1 cellular context compared by ENCODE assay signal in the genomic region with DNA sequence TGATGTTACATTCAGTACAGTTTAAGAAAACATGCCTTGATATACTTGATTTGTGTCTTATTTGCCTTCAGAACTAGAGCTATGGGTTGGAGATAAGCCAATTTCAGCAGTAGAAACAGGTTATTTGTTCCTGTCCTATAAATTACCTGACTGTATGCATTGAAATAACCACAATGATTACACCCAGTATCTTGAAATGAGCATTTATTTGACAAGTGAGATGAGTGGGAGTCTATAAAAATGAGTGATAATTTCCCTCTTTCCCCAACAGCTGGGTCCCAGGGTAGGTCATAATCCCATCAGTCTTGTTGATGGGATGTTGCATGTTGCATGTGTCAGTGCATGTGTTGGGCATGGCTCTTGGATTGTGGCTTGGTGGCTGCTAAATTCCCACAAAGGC.
TF ChIP-seq lines count a peak whose summit lies in the region.

No MANE protein-coding gene starts in this region.

TF ChIP-seq in GM12878, 131 proteins besides CTCF, POLR2A, EP300 and RAD21:
- TF ChIP-seq, protein P1, sequence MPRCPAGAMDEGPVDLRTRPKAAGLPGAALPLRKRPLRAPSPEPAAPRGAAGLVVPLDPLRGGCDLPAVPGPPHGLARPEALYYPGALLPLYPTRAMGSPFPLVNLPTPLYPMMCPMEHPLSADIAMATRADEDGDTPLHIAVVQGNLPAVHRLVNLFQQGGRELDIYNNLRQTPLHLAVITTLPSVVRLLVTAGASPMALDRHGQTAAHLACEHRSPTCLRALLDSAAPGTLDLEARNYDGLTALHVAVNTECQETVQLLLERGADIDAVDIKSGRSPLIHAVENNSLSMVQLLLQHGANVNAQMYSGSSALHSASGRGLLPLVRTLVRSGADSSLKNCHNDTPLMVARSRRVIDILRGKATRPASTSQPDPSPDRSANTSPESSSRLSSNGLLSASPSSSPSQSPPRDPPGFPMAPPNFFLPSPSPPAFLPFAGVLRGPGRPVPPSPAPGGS (IDR thresholded peaks at IDR 0.05; ENCODE audit: borderline replicate concordance, insufficient read depth, low read depth, low read length, poor library complexity, severe bottlenecking) = peak; percentile 28
- TF ChIP-seq MTA3 (IDR thresholded peaks at IDR 0.05; ENCODE audit: borderline replicate concordance, low read length) = no peak
- TF ChIP-seq, protein P2, sequence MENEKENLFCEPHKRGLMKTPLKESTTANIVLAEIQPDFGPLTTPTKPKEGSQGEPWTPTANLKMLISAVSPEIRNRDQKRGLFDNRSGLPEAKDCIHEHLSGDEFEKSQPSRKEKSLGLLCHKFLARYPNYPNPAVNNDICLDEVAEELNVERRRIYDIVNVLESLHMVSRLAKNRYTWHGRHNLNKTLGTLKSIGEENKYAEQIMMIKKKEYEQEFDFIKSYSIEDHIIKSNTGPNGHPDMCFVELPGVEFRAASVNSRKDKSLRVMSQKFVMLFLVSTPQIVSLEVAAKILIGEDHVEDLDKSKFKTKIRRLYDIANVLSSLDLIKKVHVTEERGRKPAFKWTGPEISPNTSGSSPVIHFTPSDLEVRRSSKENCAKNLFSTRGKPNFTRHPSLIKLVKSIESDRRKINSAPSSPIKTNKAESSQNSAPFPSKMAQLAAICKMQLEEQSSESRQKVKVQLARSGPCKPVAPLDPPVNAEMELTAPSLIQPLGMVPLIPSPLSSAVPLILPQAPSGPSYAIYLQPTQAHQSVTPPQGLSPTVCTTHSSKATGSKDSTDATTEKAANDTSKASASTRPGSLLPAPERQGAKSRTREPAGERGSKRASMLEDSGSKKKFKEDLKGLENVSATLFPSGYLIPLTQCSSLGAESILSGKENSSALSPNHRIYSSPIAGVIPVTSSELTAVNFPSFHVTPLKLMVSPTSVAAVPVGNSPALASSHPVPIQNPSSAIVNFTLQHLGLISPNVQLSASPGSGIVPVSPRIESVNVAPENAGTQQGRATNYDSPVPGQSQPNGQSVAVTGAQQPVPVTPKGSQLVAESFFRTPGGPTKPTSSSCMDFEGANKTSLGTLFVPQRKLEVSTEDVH (IDR thresholded peaks at IDR 0.05; ENCODE audit: low read depth, partially characterized antibody) = no peak
- TF ChIP-seq EZH2 (IDR thresholded peaks at IDR 0.05; ENCODE audit: borderline replicate concordance, control insufficient read depth, low read depth, low read length) = no peak
- TF ChIP-seq SIX5 (IDR thresholded peaks at IDR 0.05; ENCODE audit: low read depth, low read length, severe bottlenecking) = no peak
- TF ChIP-seq NR2C2 (IDR thresholded peaks at IDR 0.05; ENCODE audit: borderline replicate concordance, control insufficient read depth, insufficient read length, low read depth) = no peak
- TF ChIP-seq, protein P3, sequence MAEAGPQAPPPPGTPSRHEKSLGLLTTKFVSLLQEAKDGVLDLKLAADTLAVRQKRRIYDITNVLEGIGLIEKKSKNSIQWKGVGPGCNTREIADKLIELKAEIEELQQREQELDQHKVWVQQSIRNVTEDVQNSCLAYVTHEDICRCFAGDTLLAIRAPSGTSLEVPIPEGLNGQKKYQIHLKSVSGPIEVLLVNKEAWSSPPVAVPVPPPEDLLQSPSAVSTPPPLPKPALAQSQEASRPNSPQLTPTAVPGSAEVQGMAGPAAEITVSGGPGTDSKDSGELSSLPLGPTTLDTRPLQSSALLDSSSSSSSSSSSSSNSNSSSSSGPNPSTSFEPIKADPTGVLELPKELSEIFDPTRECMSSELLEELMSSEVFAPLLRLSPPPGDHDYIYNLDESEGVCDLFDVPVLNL (IDR thresholded peaks at IDR 0.05; ENCODE audit: low read depth, low read length) = no peak
- TF ChIP-seq, protein P4, sequence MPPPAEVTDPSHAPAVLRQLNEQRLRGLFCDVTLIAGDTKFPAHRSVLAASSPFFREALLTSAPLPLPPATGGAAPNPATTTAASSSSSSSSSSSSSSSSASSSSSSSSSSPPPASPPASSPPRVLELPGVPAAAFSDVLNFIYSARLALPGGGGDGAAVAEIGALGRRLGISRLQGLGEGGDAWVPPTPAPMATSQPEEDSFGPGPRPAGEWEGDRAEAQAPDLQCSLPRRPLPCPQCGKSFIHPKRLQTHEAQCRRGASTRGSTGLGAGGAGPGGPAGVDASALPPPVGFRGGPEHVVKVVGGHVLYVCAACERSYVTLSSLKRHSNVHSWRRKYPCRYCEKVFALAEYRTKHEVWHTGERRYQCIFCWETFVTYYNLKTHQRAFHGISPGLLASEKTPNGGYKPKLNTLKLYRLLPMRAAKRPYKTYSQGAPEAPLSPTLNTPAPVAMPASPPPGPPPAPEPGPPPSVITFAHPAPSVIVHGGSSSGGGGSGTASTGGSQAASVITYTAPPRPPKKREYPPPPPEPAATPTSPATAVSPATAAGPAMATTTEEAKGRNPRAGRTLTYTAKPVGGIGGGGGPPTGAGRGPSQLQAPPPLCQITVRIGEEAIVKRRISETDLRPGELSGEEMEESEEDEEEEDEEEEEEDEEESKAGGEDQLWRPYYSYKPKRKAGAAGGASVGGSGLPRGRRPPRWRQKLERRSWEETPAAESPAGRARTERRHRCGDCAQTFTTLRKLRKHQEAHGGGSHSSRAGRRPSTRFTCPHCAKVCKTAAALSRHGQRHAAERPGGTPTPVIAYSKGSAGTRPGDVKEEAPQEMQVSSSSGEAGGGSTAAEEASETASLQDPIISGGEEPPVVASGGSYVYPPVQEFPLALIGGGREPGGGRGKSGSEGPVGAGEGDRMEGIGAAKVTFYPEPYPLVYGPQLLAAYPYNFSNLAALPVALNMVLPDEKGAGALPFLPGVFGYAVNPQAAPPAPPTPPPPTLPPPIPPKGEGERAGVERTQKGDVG (CRISPR knock-in tag; IDR thresholded peaks at IDR 0.05) = no peak
- TF ChIP-seq ZBED1 (IDR thresholded peaks at IDR 0.05; ENCODE audit: borderline replicate concordance) = no peak
- TF ChIP-seq RB1 (IDR thresholded peaks at IDR 0.05; ENCODE audit: borderline replicate concordance) = no peak
- TF ChIP-seq ATF7 (IDR thresholded peaks at IDR 0.05; ENCODE audit: low read depth) = no peak
- peak; percentile 79 for TF ChIP-seq RUNX3 (IDR thresholded peaks at IDR 0.05; ENCODE audit: low read length)
- peak; percentile 53 for TF ChIP-seq JUNB (IDR thresholded peaks at IDR 0.05)
- TF ChIP-seq NFIC (IDR thresholded peaks at IDR 0.05; ENCODE audit: low read depth, low read length) = peak; percentile 42; the same call in 1 of the 2 replicates
